Comparison of ENCODE assay signal across 18 cellular contexts in the genomic region with DNA sequence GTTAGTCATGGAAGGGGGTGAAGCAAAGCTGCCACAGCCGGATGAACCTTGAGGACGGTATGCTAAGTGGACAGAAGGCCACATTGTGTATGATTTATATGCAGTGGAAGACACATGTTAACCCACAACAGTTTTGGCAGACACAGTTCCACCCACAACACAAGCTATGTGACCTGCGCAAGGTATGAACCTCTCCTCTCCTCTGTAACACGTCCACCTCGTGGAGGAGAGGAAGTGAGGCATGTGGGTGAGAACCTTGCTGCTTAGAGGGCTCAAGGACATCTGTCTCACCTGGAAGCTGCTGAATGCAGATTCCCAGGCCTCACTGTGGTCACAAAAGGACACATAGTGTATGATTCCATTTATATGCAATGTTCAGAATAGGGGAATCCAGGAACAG.
DNase-seq lines count a peak whose midpoint lies in the region; ATAC-seq and TF ChIP-seq lines count a peak whose summit lies in the region.
"Had no signal": no experiment of that assay in that cellular context is flagged by ENCODE, and none has a peak within 500 bp of the region (broad histone marks: within the 10 kb centered on the region; RNA-seq: fewer than 3 reads in every experiment).

No MANE protein-coding gene starts in this region.

- TF ChIP-seq CTCF in brain (conservative IDR thresholded peaks at IDR 0.05): no peak
- no peak for TF ChIP-seq CTCF in natural killer cell (IDR thresholded peaks at IDR 0.05)

- peak; percentile 67 for DNase-seq in CD1c-positive myeloid dendritic cell (ENCODE audit: extremely low spot score)
- no peak for DNase-seq in CD8-positive, alpha-beta memory T cell
- DNase-seq in natural killer cell: no peak
- no peak for DNase-seq in islet precursor cell
- DNase-seq: Calu3, GM23248, NCI-H1930, NCI-H2171 treated with DMSO at 0.1 percent for 48 hours, NCI-H510A, NCI-H82, Peyer's patch, Right ventricle myocardium superior had no signal

- H3K9me3 Mint-ChIP-seq in CD8-positive, alpha-beta memory T cell: no peaks in the 10 kb centered on the region
- H3K9me3 Mint-ChIP-seq in brain: peaks cover 0 to 2% (median 0%) of the 10 kb centered on the region in 5 experiments
- H3K9me3 Mint-ChIP-seq in natural killer cell: peaks cover 0 to 2% of the 10 kb centered on the region in 2 donors

- intact Hi-C loops in natural killer cell (cut with micrococcal nuclease): no loop called here

- POLR2A ChIA-PET in CD8-positive, alpha-beta memory T cell (lab: Charles Lee): no interaction called here

- H3K27me3 Mint-ChIP-seq in CD8-positive, alpha-beta memory T cell: no peaks in the 10 kb centered on the region
- peaks cover under 1% of the 10 kb centered on the region for H3K27me3 Mint-ChIP-seq in brain
- no peaks in the 10 kb centered on the region for H3K27me3 Mint-ChIP-seq in natural killer cell (ENCODE audit: low read depth in 2 of 2)

- CTCF ChIA-PET in CD8-positive, alpha-beta memory T cell (lab: Charles Lee): no interaction called here

- peaks cover 0 to 14% (median 3%) of the 10 kb centered on the region in 3 donors for H3K36me3 Mint-ChIP-seq in CD8-positive, alpha-beta memory T cell
- peaks cover under 1% of the 10 kb centered on the region for H3K36me3 Mint-ChIP-seq in brain
- no peaks in the 10 kb centered on the region for H3K36me3 Mint-ChIP-seq in natural killer cell

- H3K4me1 ChIP-seq in CD8-positive, alpha-beta memory T cell (ENCODE audit: insufficient read depth, low read length): no peaks in the 10 kb centered on the region

- peak overlapping the region in 5 of 8 donors; percentile 26 to 58 (median 47) for H3K27ac Mint-ChIP-seq in CD8-positive, alpha-beta memory T cell
- H3K27ac Mint-ChIP-seq in brain (peak overlapping the region in 4 of 5 experiments; percentile 7 to 97 (median 10)), natural killer cell (peak overlapping the region; percentile 48 to 80)

- H3K4me1 Mint-ChIP-seq in CD8-positive, alpha-beta memory T cell: peaks cover 24 to 51% (median 25%) of the 10 kb centered on the region in 3 donors
- H3K4me1 Mint-ChIP-seq in brain: peaks cover 98% of the 10 kb centered on the region
- H3K4me1 Mint-ChIP-seq in natural killer cell: peaks cover 48 to 82% of the 10 kb centered on the region in 2 donors

- H3K27ac ChIP-seq in CD8-positive, alpha-beta memory T cell (ENCODE audit: low read depth, low read length): no peak overlapping the region
- H3K27ac ChIP-seq: GM23248, HL-60, KMS-11, Peyer's patch had no signal

- H3K4me3 ChIP-seq in CD8-positive, alpha-beta memory T cell (ENCODE audit: low read length): no peak overlapping the region
- H3K4me3 ChIP-seq: GM23248, Peyer's patch had no signal

- ATAC-seq in natural killer cell: peak in 1 of 3 donors; percentile 42
- no peak for ATAC-seq in GM19324 (IDR thresholded peaks at IDR 0.05; ENCODE audit: low FRiP score, unreplicated experiment)
- no peak for ATAC-seq in HG03469 (IDR thresholded peaks at IDR 0.05; ENCODE audit: unreplicated experiment)
- ATAC-seq: SK-N-SH treated with all-trans-retinoic acid at 6 μM for 48 hours had no signal

- H3K9me3 ChIP-seq in CD8-positive, alpha-beta memory T cell (ENCODE audit: low read length): no peaks in the 10 kb centered on the region
- H3K9me3 ChIP-seq: Peyer's patch had no signal

- no peaks in the 10 kb centered on the region for H3K36me3 ChIP-seq in CD8-positive, alpha-beta memory T cell (ENCODE audit: insufficient read depth, low read length)

- no peaks in the 10 kb centered on the region for H3K27me3 ChIP-seq in CD8-positive, alpha-beta memory T cell (ENCODE audit: insufficient read depth, low read length, poor library complexity, severe bottlenecking)
- H3K27me3 ChIP-seq: Peyer's patch had no signal

- H3K4me3 Mint-ChIP-seq in CD8-positive, alpha-beta memory T cell: no peak overlapping the region
- H3K4me3 Mint-ChIP-seq in brain: no peak overlapping the region
- H3K4me3 Mint-ChIP-seq in natural killer cell: no peak overlapping the region

Comparison
In these comparisons a context has a peak if more than half of its experiments do, and no peak if none do; other contexts are left out.
1. H3K27ac Mint-ChIP-seq: peak in every context shown above with its lines; median percentile 64 in natural killer cell; 47 in CD8-positive, alpha-beta memory T cell; 10 in brain.